Comparison of ENCODE assay signal across 8 cellular contexts in the genomic region with DNA sequence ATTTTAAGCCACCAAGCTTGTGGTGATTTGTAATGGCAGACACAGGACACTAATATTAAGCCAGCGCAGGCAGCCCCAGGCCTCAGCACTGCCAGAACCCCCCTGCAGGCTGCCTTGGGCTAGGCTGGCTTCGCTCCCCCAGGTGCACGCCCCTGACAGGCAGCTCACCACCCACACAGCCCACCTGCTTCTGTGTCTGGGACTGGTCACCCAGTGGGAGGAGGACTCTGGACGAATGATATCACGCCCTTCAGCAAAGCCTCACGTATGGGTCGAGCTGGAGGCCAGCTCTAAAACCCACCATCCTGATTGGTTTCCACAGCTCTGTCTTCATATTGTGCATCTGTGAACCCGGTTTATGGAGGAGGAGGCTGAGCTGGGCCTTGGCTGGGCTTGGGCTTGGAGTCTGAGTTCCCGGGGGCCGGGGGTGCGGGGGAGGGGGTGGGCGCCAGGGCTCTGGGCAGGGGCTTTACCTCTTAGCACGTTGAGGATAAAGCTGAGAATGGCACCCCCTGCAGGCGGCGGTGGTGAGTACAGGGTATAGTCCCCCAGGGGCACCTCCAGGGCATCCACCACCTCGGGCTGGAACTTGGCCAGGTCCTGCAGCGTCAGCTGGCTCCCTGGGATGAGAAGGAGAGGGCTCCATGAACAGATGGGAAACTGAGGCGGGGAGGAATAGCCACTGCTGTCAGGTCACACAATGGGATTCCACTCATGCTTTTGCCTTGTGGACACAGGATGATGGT. TPM values are rescaled to one million over a fixed set of nuclear protein-coding genes. Genes with fewer than 3 reads are reported as not detected.
DNase-seq lines count a peak whose midpoint lies in the region; ATAC-seq and TF ChIP-seq lines count a peak whose summit lies in the region.

No MANE protein-coding gene starts in this region.

- H3K79me2 ChIP-seq in trophoblast cell (ENCODE audit: control insufficient read depth, insufficient read depth, low read length, poor library complexity): no peaks in the 10 kb centered on the region

- no peak for TF ChIP-seq POLR2A in gastroesophageal sphincter (IDR thresholded peaks at IDR 0.05)

- no peak overlapping the region for H2AFZ ChIP-seq in trophoblast cell (ENCODE audit: insufficient read depth, low read length, poor library complexity)

- ATAC-seq in HG02588 (IDR thresholded peaks at IDR 0.05; ENCODE audit: unreplicated experiment) (no peak), gastroesophageal sphincter (no peak)

- H3K27me3 ChIP-seq in trophoblast cell (ENCODE audit: insufficient read depth, low read length) (no peaks in the 10 kb centered on the region), gastroesophageal sphincter (no peaks in the 10 kb centered on the region)

- no peaks in the 10 kb centered on the region for H3K79me1 ChIP-seq in trophoblast cell (ENCODE audit: low read length)

- DNase-seq in HUDEP-2 (lab: John Stamatoyannopoulos, UW; ENCODE audit: unreplicated experiment in 76 of 76) (peak in 52 of 76 experiments; percentile 3 to 61 (median 32)), trophoblast cell (peak in 1 of 2 donors; percentile 56), NCI-H2107 treated with DMSO at 0.1 percent for 48 hours (lab: John Stamatoyannopoulos, UW; ENCODE audit: unreplicated experiment) (no peak)
- peak; percentile 83 for DNase-seq in activated CD4-positive, alpha-beta T cell treated with anti-CD3 and anti-CD28 coated beads for 48 hours
- DNase-seq in effector CD4-positive, alpha-beta T cell: peak; percentile 49

- H3K9me3 ChIP-seq in trophoblast cell (ENCODE audit: insufficient read depth, low read depth, low read length) (peaks cover 4% of the 10 kb centered on the region), gastroesophageal sphincter (no peaks in the 10 kb centered on the region)

- no peak overlapping the region for H3K27ac ChIP-seq in 22Rv1
- H3K27ac ChIP-seq in trophoblast cell (ENCODE audit: low read depth, low read length): peak overlapping the region; percentile 1
- H3K27ac ChIP-seq in gastroesophageal sphincter: no peak overlapping the region

- H4K91ac ChIP-seq in trophoblast cell (ENCODE audit: low read depth, low read length): peak overlapping the region; percentile 16

- H3K4me1 ChIP-seq in trophoblast cell (ENCODE audit: control insufficient read depth in 1 of 2, insufficient read depth in 2 of 2, low read length in 2 of 2): peaks cover 7 to 9% of the 10 kb centered on the region in 2 experiments
- no peaks in the 10 kb centered on the region for H3K4me1 ChIP-seq in gastroesophageal sphincter

- H2BK5ac ChIP-seq in trophoblast cell (ENCODE audit: low read depth, low read length, poor library complexity): no peak overlapping the region

- WGBS in trophoblast cell (ENCODE audit: extremely low coverage, insufficient coverage, insufficient read length): no CpG with 5 or more reads among the region's 18 CpGs
- no CpG with 5 or more reads among the region's 18 CpGs for WGBS in gastroesophageal sphincter (ENCODE audit: low coverage in 1 of 2), 2 donors

- H3K4me3 ChIP-seq in trophoblast cell (ENCODE audit: low read depth, low read length): no peak overlapping the region
- H3K4me3 ChIP-seq in gastroesophageal sphincter: no peak overlapping the region

- H3K4ac ChIP-seq in trophoblast cell (ENCODE audit: low read depth, low read length): no peak overlapping the region

- peak overlapping the region; percentile 6 for H3K14ac ChIP-seq in trophoblast cell (ENCODE audit: low read length)

- H4K8ac ChIP-seq in trophoblast cell (ENCODE audit: low read depth, low read length): no peak overlapping the region

- H3K9ac ChIP-seq in trophoblast cell (ENCODE audit: low read length): no peak overlapping the region

- no peak overlapping the region for H2AK5ac ChIP-seq in trophoblast cell (ENCODE audit: low read length)

- H3K23ac ChIP-seq in trophoblast cell (ENCODE audit: low read length): no peak overlapping the region

- no peak overlapping the region for H3K18ac ChIP-seq in trophoblast cell (ENCODE audit: low read length)

- peak overlapping the region; percentile 13 for H2BK12ac ChIP-seq in trophoblast cell (ENCODE audit: low read length)

- H3K4me2 ChIP-seq in trophoblast cell (ENCODE audit: low read length): no peak overlapping the region

- H2BK120ac ChIP-seq in trophoblast cell (ENCODE audit: insufficient read depth, low read length, poor library complexity): peak overlapping the region; percentile 5

- TF ChIP-seq CTCF in 22Rv1 (IDR thresholded peaks at IDR 0.05) (peak; percentile 67), gastroesophageal sphincter (IDR thresholded peaks at IDR 0.05) (peak in 1 of 4 experiments; percentile 47)

- no peak for TF ChIP-seq EP300 in gastroesophageal sphincter (IDR thresholded peaks at IDR 0.05)

- peak overlapping the region; percentile 75 for H4K12ac ChIP-seq in trophoblast cell (ENCODE audit: low read depth, low read length)

- H3K36me3 ChIP-seq in trophoblast cell (ENCODE audit: control insufficient read depth in 1 of 2, insufficient read depth in 2 of 2, low read length in 2 of 2) (peaks cover 0 to 3% of the 10 kb centered on the region in 2 experiments), gastroesophageal sphincter (peaks cover 0 to 2% of the 10 kb centered on the region in 2 donors)

RNA-seq across cellular contexts. Expression of gene GGT5, which starts 13.8 kb away (rescaled TPM):
- 8.2 and 9.1 TPM in 2 replicates for polyA plus RNA-seq in trophoblast cell (2013)
- total RNA-seq in gastroesophageal sphincter: 10 to 100 TPM; 26.3 to 38.9 (median 34.7) TPM

RNA-seq across cellular contexts. Expression of gene SPECC1L, which starts 39.5 kb away (rescaled TPM):
- 28.4 and 30.4 TPM in 2 replicates for polyA plus RNA-seq in trophoblast cell (2013)
- 100 to 1,000 TPM in 2 of 4 donors, 10 to 100 TPM in 2; 62.3 to 110 (median 92.5) TPM for total RNA-seq in gastroesophageal sphincter

RNA-seq across cellular contexts. Expression of gene SUSD2, which starts 49.8 kb away (rescaled TPM):
- polyA plus RNA-seq in trophoblast cell (2013): 36.0 and 40.8 TPM in 2 replicates
- 1 to 10 TPM; 2.4 to 5.0 (median 4.4) TPM for total RNA-seq in gastroesophageal sphincter
